ENCODE assay signal across 1 cellular context in the genomic region with DNA sequence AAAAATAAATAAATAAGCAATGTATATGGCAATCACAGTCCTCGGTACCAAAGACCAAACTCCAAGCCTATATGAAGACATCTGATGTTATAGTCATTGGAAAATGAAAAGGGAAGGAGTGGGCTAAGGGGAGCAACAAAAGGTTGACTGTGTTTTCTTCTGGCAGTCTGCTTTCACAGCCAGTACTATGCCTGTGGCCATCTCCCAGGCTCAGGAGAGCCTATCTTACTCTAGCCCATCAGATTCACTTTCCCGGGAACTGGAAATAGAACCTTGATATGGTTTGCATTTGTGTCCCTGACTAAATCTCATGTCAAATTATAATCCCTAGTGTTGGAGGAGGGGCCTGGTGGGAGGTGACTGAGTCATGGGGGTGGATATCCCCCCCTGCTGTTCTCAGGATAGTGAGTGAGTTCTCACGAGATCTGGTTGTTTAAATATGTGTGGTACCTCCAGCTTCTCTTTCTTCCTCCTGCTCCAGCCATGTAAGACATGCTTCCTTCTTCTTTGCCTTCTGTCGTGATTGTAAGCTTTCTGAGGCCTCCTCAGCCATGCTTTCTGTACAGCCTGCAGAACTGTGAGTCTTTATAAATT.
TF ChIP-seq lines count a peak whose summit lies in the region.

No MANE protein-coding gene starts in this region.

TF ChIP-seq in GM23338, 12 proteins besides CTCF, POLR2A, EP300 and RAD21 (continued from another document):
- TF ChIP-seq POLR2AphosphoS5 (IDR thresholded peaks at IDR 0.05; ENCODE audit: low read depth): no peak
- TF ChIP-seq NANOG (IDR thresholded peaks at IDR 0.05; ENCODE audit: borderline replicate concordance): no peak
- TF ChIP-seq, protein P1, sequence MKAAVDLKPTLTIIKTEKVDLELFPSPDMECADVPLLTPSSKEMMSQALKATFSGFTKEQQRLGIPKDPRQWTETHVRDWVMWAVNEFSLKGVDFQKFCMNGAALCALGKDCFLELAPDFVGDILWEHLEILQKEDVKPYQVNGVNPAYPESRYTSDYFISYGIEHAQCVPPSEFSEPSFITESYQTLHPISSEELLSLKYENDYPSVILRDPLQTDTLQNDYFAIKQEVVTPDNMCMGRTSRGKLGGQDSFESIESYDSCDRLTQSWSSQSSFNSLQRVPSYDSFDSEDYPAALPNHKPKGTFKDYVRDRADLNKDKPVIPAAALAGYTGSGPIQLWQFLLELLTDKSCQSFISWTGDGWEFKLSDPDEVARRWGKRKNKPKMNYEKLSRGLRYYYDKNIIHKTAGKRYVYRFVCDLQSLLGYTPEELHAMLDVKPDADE (IDR thresholded peaks at IDR 0.05): no peak
- TF ChIP-seq, protein P2, sequence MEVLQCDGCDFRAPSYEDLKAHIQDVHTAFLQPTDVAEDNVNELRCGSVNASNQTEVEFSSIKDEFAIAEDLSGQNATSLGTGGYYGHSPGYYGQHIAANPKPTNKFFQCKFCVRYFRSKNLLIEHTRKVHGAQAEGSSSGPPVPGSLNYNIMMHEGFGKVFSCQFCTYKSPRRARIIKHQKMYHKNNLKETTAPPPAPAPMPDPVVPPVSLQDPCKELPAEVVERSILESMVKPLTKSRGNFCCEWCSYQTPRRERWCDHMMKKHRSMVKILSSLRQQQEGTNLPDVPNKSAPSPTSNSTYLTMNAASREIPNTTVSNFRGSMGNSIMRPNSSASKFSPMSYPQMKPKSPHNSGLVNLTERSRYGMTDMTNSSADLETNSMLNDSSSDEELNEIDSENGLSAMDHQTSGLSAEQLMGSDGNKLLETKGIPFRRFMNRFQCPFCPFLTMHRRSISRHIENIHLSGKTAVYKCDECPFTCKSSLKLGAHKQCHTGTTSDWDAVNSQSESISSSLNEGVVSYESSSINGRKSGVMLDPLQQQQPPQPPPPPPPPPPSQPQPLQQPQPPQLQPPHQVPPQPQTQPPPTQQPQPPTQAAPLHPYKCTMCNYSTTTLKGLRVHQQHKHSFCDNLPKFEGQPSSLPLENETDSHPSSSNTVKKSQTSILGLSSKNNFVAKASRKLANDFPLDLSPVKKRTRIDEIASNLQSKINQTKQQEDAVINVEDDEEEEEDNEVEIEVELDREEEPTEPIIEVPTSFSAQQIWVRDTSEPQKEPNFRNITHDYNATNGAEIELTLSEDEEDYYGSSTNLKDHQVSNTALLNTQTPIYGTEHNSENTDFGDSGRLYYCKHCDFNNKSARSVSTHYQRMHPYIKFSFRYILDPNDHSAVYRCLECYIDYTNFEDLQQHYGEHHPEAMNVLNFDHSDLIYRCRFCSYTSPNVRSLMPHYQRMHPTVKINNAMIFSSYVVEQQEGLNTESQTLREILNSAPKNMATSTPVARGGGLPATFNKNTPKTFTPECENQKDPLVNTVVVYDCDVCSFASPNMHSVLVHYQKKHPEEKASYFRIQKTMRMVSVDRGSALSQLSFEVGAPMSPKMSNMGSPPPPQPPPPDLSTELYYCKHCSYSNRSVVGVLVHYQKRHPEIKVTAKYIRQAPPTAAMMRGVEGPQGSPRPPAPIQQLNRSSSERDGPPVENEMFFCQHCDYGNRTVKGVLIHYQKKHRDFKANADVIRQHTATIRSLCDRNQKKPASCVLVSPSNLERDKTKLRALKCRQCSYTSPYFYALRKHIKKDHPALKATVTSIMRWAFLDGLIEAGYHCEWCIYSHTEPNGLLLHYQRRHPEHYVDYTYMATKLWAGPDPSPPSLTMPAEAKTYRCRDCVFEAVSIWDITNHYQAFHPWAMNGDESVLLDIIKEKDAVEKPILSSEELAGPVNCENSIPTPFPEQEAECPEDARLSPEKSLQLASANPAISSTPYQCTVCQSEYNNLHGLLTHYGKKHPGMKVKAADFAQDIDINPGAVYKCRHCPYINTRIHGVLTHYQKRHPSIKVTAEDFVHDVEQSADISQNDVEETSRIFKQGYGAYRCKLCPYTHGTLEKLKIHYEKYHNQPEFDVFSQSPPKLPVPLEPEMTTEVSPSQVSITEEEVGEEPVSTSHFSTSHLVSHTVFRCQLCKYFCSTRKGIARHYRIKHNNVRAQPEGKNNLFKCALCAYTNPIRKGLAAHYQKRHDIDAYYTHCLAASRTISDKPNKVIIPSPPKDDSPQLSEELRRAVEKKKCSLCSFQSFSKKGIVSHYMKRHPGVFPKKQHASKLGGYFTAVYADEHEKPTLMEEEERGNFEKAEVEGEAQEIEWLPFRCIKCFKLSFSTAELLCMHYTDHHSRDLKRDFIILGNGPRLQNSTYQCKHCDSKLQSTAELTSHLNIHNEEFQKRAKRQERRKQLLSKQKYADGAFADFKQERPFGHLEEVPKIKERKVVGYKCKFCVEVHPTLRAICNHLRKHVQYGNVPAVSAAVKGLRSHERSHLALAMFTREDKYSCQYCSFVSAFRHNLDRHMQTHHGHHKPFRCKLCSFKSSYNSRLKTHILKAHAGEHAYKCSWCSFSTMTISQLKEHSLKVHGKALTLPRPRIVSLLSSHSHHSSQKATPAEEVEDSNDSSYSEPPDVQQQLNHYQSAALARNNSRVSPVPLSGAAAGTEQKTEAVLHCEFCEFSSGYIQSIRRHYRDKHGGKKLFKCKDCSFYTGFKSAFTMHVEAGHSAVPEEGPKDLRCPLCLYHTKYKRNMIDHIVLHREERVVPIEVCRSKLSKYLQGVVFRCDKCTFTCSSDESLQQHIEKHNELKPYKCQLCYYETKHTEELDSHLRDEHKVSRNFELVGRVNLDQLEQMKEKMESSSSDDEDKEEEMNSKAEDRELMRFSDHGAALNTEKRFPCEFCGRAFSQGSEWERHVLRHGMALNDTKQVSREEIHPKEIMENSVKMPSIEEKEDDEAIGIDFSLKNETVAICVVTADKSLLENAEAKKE (CRISPR knock-in tag; IDR thresholded peaks at IDR 0.05): no peak
- TF ChIP-seq, protein P3, sequence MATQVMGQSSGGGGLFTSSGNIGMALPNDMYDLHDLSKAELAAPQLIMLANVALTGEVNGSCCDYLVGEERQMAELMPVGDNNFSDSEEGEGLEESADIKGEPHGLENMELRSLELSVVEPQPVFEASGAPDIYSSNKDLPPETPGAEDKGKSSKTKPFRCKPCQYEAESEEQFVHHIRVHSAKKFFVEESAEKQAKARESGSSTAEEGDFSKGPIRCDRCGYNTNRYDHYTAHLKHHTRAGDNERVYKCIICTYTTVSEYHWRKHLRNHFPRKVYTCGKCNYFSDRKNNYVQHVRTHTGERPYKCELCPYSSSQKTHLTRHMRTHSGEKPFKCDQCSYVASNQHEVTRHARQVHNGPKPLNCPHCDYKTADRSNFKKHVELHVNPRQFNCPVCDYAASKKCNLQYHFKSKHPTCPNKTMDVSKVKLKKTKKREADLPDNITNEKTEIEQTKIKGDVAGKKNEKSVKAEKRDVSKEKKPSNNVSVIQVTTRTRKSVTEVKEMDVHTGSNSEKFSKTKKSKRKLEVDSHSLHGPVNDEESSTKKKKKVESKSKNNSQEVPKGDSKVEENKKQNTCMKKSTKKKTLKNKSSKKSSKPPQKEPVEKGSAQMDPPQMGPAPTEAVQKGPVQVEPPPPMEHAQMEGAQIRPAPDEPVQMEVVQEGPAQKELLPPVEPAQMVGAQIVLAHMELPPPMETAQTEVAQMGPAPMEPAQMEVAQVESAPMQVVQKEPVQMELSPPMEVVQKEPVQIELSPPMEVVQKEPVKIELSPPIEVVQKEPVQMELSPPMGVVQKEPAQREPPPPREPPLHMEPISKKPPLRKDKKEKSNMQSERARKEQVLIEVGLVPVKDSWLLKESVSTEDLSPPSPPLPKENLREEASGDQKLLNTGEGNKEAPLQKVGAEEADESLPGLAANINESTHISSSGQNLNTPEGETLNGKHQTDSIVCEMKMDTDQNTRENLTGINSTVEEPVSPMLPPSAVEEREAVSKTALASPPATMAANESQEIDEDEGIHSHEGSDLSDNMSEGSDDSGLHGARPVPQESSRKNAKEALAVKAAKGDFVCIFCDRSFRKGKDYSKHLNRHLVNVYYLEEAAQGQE (IDR thresholded peaks at IDR 0.05; ENCODE audit: unreplicated experiment): no peak
- no peak for TF ChIP-seq EZH2 (IDR thresholded peaks at IDR 0.05; ENCODE audit: low read depth, unreplicated experiment)
- no peak for TF ChIP-seq STAT1 (IDR thresholded peaks at IDR 0.05; ENCODE audit: unreplicated experiment)
- TF ChIP-seq ZNF114 (CRISPR knock-in tag; IDR thresholded peaks at IDR 0.05): no peak
- TF ChIP-seq EZH2phosphoT487 (IDR thresholded peaks at IDR 0.05; ENCODE audit: unreplicated experiment): no peak
- no peak for TF ChIP-seq JUNB (IDR thresholded peaks at IDR 0.05; ENCODE audit: unreplicated experiment)
TF ChIP-seq in GM23338: peak in this region for 0.
